In the genomic region with DNA sequence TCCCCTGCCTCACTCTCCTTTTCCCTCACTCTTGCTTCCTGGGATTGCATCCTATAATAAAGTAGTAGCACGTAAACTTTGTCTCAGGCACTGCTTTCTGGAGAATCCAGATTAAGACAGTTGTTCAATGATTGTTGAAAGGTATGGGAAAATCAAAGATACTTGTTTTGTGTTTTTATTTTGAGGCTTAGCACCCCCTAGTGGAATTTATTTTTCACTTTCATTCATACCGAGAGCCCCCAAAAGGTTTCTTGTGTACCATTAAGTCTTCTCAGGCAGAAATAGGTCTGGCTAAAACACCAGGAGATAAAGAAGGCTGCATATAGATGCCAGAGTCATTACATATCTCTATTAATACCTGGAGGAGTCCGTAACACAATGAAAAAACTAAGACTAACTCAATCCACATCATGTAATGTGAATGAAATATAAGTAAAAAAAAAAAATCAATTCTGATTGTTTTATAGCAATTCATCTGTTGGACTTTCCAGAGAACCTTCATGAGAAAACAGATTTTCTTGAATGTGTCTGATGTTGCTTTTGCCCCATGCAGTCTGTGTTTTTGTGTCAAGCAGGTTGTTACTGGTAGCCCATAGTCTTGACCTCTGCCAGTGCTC, we compare ENCODE assay signal across 8 cellular contexts.
A peak's percentile ranks its signal among the peaks of the same experiment; 100 is the strongest.
DNase-seq lines count a peak whose midpoint lies in the region; ATAC-seq and TF ChIP-seq lines count a peak whose summit lies in the region.

No MANE protein-coding gene starts in this region.

- H3K79me2 ChIP-seq in HCT116 (ENCODE audit: insufficient read depth, low read length), result no peaks in the 10 kb centered on the region

- RAD21 ChIA-PET in HCT116 (lab: Charles Lee; ENCODE audit: low non-redundant PET in 1 of 2, low total read pairs in 2 of 2, uncharacterized antibody in 2 of 2, unreplicated experiment in 2 of 2), result interaction anchor here (1.6 to 2.1 kb wide), 2 partner anchors 226 kb away, joined by 9 to 10 read pairs; no protein-coding TSS in a partner anchor

- H3K27me3 ChIP-seq in AG04450 (ENCODE audit: control insufficient read depth, insufficient read depth, low read length), result no peaks in the 10 kb centered on the region
- H3K27me3 ChIP-seq in HCT116 (ENCODE audit: insufficient read depth, low read length), result no peaks in the 10 kb centered on the region

- H3K4me1 ChIP-seq in HCT116 (ENCODE audit: control insufficient read depth in 1 of 2, insufficient read depth in 2 of 2, low read length in 2 of 2), result peaks cover 0 to 31% of the 10 kb centered on the region in 2 experiments; a peak in 3 of 4 replicates

- no peaks in the 10 kb centered on the region for H4K20me1 ChIP-seq in HCT116 (ENCODE audit: insufficient read depth)

- no peak for TF ChIP-seq POLR2A in HCT116 (IDR thresholded peaks at IDR 0.05; ENCODE audit: borderline replicate concordance, extremely low read depth, insufficient read depth, insufficient read length)
- no peak for TF ChIP-seq POLR2A in GM18505 (IDR thresholded peaks at IDR 0.05; ENCODE audit: borderline replicate concordance, extremely low read depth, insufficient read depth, insufficient read length)

- TF ChIP-seq CTCF in AG04450 (IDR thresholded peaks at IDR 0.05; ENCODE audit: low read depth, low read length) (peak; percentile 57), HCT116 (IDR thresholded peaks at IDR 0.05 in 2 of 3, conservative IDR thresholded peaks at IDR 0.05 in 1 of 3; ENCODE audit: borderline replicate concordance in 1 of 3, insufficient read depth in 1 of 3, low read depth in 2 of 3, low read length in 2 of 3) (peak; percentile 46 to 75 (median 57); a peak in 5 of 6 replicates)

- POLR2A ChIA-PET in AG04450 (lab: Yijun Ruan, JAX), result no interaction called here
- POLR2A ChIA-PET in HCT116 (lab: Charles Lee), result interaction anchor here (0.8 to 1.5 kb wide), 3 partner anchors 26 to 226 kb away, joined by 3 to 5 read pairs (median 5); no protein-coding TSS in a partner anchor

- BruUV-seq in HCT116 (replicated peaks; lab: Mats Ljungman, UMichigan), result no TSS peak

- H3K27ac ChIP-seq in AG04450 (ENCODE audit: low read depth, low read length), result no peak overlapping the region
- no peak overlapping the region for H3K27ac ChIP-seq in HCT116 (ENCODE audit: low read depth, low read length)

- ATAC-seq in HCT116 (peak; percentile 42), HG03565 (IDR thresholded peaks at IDR 0.05; ENCODE audit: unreplicated experiment) (no peak), HG03342 (IDR thresholded peaks at IDR 0.05; ENCODE audit: unreplicated experiment) (no peak), GM21423 (IDR thresholded peaks at IDR 0.05; ENCODE audit: unreplicated experiment) (no peak), GM18505 (IDR thresholded peaks at IDR 0.05; ENCODE audit: unreplicated experiment) (no peak)

- H3K36me3 ChIP-seq in HCT116 (ENCODE audit: control insufficient read depth in 1 of 2, insufficient read depth in 2 of 2, low read length in 2 of 2), result no peaks in the 10 kb centered on the region

- H3K9ac ChIP-seq in HCT116 (ENCODE audit: low read length), result no peak overlapping the region

- no peak for DNase-seq in AG04450 (ENCODE audit: low read depth, low spot score)
- DNase-seq in HCT116 (ENCODE audit: low read depth, low spot score), result peak; percentile 45
- DNase-seq in SK-N-DZ (ENCODE audit: low spot score), result peak; percentile 23
- peak; percentile 20 for DNase-seq in iPS-NIHi7 (ENCODE audit: extremely low spot score)

- H3K9me3 ChIP-seq in AG04450 (ENCODE audit: control insufficient read depth, insufficient read depth, low read length) (no peaks in the 10 kb centered on the region), HCT116 (ENCODE audit: control insufficient read depth in 1 of 2, insufficient read depth in 1 of 2, low read depth in 1 of 2, low read length in 2 of 2) (no peaks in the 10 kb centered on the region)

- intact Hi-C loops in HCT116 (cut with micrococcal nuclease), result loop anchor here (10.0 kb wide), 1 partner anchor 1389 kb away; no protein-coding TSS in a partner anchor

- no peaks in the 10 kb centered on the region for H3K9me2 ChIP-seq in HCT116 (ENCODE audit: insufficient read depth)

- TF ChIP-seq RAD21 in HCT116 (IDR thresholded peaks at IDR 0.05; ENCODE audit: low read depth), result peak; percentile 57

- CTCF ChIA-PET in AG04450 (lab: Charles Lee), result interaction anchor here (0.5 to 17.1 kb wide), 36 partner anchors 10 to 1305 kb away, joined by 3 to 473 read pairs (median 4); no protein-coding TSS in a partner anchor
- CTCF ChIA-PET in HCT116 (lab: Charles Lee), result interaction anchor here (0.7 to 6.4 kb wide), 7 partner anchors 9 to 227 kb away, joined by 3 to 144 read pairs (median 4); no protein-coding TSS in a partner anchor

- H3K4me2 ChIP-seq in HCT116 (ENCODE audit: low read length), result peak overlapping the region; percentile 13

- H2AFZ ChIP-seq in HCT116 (ENCODE audit: low read depth, low read length, poor library complexity, severe bottlenecking), result peak overlapping the region; percentile 93

- H3K4me3 ChIP-seq in AG04450 (ENCODE audit: low read depth, low read length) (no peak overlapping the region), HCT116 (replicated peaks in 1 of 2; ENCODE audit: low read depth in 1 of 2, low read length in 2 of 2) (no peak overlapping the region)

TF ChIP-seq in HCT116, 20 proteins besides CTCF, POLR2A, EP300 and RAD21:
- TF ChIP-seq, protein P1, sequence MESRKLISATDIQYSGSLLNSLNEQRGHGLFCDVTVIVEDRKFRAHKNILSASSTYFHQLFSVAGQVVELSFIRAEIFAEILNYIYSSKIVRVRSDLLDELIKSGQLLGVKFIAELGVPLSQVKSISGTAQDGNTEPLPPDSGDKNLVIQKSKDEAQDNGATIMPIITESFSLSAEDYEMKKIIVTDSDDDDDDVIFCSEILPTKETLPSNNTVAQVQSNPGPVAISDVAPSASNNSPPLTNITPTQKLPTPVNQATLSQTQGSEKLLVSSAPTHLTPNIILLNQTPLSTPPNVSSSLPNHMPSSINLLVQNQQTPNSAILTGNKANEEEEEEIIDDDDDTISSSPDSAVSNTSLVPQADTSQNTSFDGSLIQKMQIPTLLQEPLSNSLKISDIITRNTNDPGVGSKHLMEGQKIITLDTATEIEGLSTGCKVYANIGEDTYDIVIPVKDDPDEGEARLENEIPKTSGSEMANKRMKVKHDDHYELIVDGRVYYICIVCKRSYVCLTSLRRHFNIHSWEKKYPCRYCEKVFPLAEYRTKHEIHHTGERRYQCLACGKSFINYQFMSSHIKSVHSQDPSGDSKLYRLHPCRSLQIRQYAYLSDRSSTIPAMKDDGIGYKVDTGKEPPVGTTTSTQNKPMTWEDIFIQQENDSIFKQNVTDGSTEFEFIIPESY (IDR thresholded peaks at IDR 0.05; ENCODE audit: extremely low read depth, insufficient replicate concordance, low read length), result no peak
- TF ChIP-seq CEBPB (IDR thresholded peaks at IDR 0.05; ENCODE audit: low read depth) (no peak), POLR2AphosphoS5 (IDR thresholded peaks at IDR 0.05; ENCODE audit: low read depth, low read length) (no peak), FOSL1 (IDR thresholded peaks at IDR 0.05; ENCODE audit: low read depth) (no peak), SRF (IDR thresholded peaks at IDR 0.05; ENCODE audit: low read depth) (no peak), JUND (IDR thresholded peaks at IDR 0.05) (no peak), ELF1 (IDR thresholded peaks at IDR 0.05; ENCODE audit: borderline replicate concordance, low read depth) (no peak), YY1 (IDR thresholded peaks at IDR 0.05; ENCODE audit: extremely low read depth, insufficient replicate concordance, low read depth, low read length) (no peak), EZH2phosphoT487 (IDR thresholded peaks at IDR 0.05; ENCODE audit: borderline replicate concordance) (no peak), TCF7L2 (IDR thresholded peaks at IDR 0.05; ENCODE audit: borderline replicate concordance, extremely low read depth, insufficient read depth, insufficient read length) (no peak), SP1 (IDR thresholded peaks at IDR 0.05; ENCODE audit: low read depth) (no peak), EGR1 (IDR thresholded peaks at IDR 0.05; ENCODE audit: low read depth) (no peak), SIN3A (IDR thresholded peaks at IDR 0.05; ENCODE audit: low read depth) (no peak)
- TF ChIP-seq, protein P2, sequence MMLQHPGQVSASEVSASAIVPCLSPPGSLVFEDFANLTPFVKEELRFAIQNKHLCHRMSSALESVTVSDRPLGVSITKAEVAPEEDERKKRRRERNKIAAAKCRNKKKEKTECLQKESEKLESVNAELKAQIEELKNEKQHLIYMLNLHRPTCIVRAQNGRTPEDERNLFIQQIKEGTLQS (IDR thresholded peaks at IDR 0.05), result no peak
- TF ChIP-seq, protein P3, sequence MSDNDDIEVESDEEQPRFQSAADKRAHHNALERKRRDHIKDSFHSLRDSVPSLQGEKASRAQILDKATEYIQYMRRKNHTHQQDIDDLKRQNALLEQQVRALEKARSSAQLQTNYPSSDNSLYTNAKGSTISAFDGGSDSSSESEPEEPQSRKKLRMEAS (IDR thresholded peaks at IDR 0.05), result no peak
- TF ChIP-seq, protein P4, sequence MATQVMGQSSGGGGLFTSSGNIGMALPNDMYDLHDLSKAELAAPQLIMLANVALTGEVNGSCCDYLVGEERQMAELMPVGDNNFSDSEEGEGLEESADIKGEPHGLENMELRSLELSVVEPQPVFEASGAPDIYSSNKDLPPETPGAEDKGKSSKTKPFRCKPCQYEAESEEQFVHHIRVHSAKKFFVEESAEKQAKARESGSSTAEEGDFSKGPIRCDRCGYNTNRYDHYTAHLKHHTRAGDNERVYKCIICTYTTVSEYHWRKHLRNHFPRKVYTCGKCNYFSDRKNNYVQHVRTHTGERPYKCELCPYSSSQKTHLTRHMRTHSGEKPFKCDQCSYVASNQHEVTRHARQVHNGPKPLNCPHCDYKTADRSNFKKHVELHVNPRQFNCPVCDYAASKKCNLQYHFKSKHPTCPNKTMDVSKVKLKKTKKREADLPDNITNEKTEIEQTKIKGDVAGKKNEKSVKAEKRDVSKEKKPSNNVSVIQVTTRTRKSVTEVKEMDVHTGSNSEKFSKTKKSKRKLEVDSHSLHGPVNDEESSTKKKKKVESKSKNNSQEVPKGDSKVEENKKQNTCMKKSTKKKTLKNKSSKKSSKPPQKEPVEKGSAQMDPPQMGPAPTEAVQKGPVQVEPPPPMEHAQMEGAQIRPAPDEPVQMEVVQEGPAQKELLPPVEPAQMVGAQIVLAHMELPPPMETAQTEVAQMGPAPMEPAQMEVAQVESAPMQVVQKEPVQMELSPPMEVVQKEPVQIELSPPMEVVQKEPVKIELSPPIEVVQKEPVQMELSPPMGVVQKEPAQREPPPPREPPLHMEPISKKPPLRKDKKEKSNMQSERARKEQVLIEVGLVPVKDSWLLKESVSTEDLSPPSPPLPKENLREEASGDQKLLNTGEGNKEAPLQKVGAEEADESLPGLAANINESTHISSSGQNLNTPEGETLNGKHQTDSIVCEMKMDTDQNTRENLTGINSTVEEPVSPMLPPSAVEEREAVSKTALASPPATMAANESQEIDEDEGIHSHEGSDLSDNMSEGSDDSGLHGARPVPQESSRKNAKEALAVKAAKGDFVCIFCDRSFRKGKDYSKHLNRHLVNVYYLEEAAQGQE (IDR thresholded peaks at IDR 0.05; ENCODE audit: low read depth), result no peak
TF ChIP-seq in HCT116: peak in this region for 0.
